Comparison of ENCODE assay signal across 15 cellular contexts in the genomic region with DNA sequence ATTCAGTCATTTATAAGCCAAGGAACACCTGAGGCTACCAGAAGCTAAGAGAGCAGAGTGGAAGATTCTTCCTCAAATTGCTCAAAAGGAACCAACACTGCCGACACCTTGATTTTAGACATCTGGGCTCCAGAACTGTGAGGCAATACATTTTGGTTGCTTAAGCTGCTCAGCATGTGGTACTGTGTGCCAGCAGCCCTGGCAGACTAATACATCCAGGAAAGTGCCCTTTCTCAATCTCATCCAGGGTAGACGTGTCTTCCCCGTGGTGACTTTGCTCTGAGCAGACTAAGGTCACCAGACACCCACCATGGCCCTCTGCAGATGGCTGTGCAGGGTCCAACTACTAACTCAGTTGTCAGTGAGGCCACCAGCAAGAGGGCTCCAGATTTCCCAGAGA.
"Had no signal": no experiment of that assay in that cellular context is flagged by ENCODE, and none has a peak within 500 bp of the region (broad histone marks: within the 10 kb centered on the region; RNA-seq: fewer than 3 reads in every experiment).

No MANE protein-coding gene starts in this region.

- H3K27me3 ChIP-seq: colonic mucosa, esophagus muscularis mucosa, transverse colon, vagina had no signal

- H3K27ac ChIP-seq: colonic mucosa, esophagus muscularis mucosa, parathyroid adenoma, transverse colon, vagina had no signal

- H3K4me3 ChIP-seq: colonic mucosa, esophagus muscularis mucosa, transverse colon, vagina had no signal

- H3K9ac ChIP-seq: parathyroid adenoma had no signal

- H3K4me1 ChIP-seq: colonic mucosa, esophagus muscularis mucosa, parathyroid adenoma, transverse colon, vagina had no signal

- H3K36me3 ChIP-seq: colonic mucosa, esophagus muscularis mucosa, transverse colon, vagina had no signal

- DNase-seq: activated CD4-positive, CD25-positive, alpha-beta regulatory T cell treated with anti-CD3 and anti-CD28 coated beads, Interleukin-2, amount 50 U/mL, for 72 hours; activated naive CD4-positive, alpha-beta T cell treated with anti-CD3 and anti-CD28 coated beads, Interleukin-2, amount 10 ng/mL, durations not matched to agents 7 days and 5 days; caudate nucleus; colonic mucosa; head of caudate nucleus; kidney glomerular epithelial cell; mesenchymal stem cell; naive thymus-derived CD8-positive, alpha-beta T cell; retina; stimulated activated CD4-positive, alpha-beta T cell treated with anti-CD3 and anti-CD28 coated beads, Interleukin-4, amount 100 ng/mL, for 24 hours; stimulated activated naive CD4-positive, alpha-beta T cell treated with Interleukin-2 at 50 U/mL for 16 hours; transverse colon had no signal

- H3K9me3 ChIP-seq: colonic mucosa, transverse colon, vagina had no signal

- ATAC-seq: naive thymus-derived CD8-positive, alpha-beta T cell had no signal
